10 cellular contexts compared by ENCODE assay signal in the genomic region with DNA sequence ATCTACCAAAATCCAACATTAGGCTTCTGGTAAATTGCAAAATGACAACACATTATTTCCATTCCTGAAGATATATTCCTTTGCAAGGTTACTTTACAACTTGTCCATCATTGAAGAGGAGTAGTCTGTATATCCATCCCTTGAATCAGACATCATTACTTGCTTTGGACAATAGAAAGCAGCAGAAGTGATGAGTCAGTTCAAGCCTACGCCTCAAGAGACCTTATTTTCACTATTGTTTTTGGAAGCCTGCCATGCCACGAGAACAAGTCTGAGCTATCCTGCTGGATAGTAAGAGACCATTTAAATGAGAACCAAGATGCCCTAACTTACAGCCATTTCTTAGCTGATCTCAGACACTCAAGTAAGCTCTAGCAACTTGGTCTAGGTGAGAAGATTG.
DNase-seq lines count a peak whose midpoint lies in the region; ATAC-seq lines count a peak whose summit lies in the region.
"Had no signal": no experiment of that assay in that cellular context is flagged by ENCODE, and none has a peak within 500 bp of the region (broad histone marks: within the 10 kb centered on the region; RNA-seq: fewer than 3 reads in every experiment).

No MANE protein-coding gene starts in this region.

- peak; percentile 83 for ATAC-seq in GM18867 (IDR thresholded peaks at IDR 0.05; ENCODE audit: unreplicated experiment)
- ATAC-seq in HG03060 (IDR thresholded peaks at IDR 0.05; ENCODE audit: low read depth, unreplicated experiment), result peak; percentile 95
- ATAC-seq in T-cell (replicated peaks in 1 of 4), result no peak

- H3K4me1 Mint-ChIP-seq in T-cell, result no peaks in the 10 kb centered on the region
- H3K4me1 Mint-ChIP-seq: nephron progenitor cell had no signal

- H3K36me3 Mint-ChIP-seq in T-cell, result no peaks in the 10 kb centered on the region

- H3K27me3 Mint-ChIP-seq in T-cell, result no peaks in the 10 kb centered on the region

- no peak overlapping the region for H3K4me3 Mint-ChIP-seq in T-cell
- H3K4me3 Mint-ChIP-seq: nephron progenitor cell had no signal

- POLR2A ChIA-PET in T-cell (lab: Charles Lee), result no interaction called here

- peaks cover 0 to 6% (median 0%) of the 10 kb centered on the region in 3 donors for H3K9me3 Mint-ChIP-seq in T-cell
- H3K9me3 Mint-ChIP-seq: activated T-helper 2 cell treated with anti-CD3 and anti-CD28 coated beads, Interferon-gamma antibody, Interleukin-2, Interleukin-4, amounts not matched to agents 10 μg/mL and 5 μg/mL and 100 μg/mL, durations not matched to agents 14 hours and 24 hours and 36 hours had no signal

- H3K27ac Mint-ChIP-seq in T-cell, result no peak overlapping the region
- H3K27ac Mint-ChIP-seq: activated T-helper 2 cell treated with anti-CD3 and anti-CD28 coated beads, Interferon-gamma antibody, Interleukin-2, Interleukin-4, amounts not matched to agents 10 μg/mL and 5 μg/mL and 100 μg/mL, durations not matched to agents 14 hours and 24 hours and 36 hours; nephron progenitor cell had no signal

- CTCF ChIA-PET in T-cell (lab: Charles Lee), result no interaction called here

- DNase-seq in SHP77 treated with DMSO at 0.1 percent for 48 hours (lab: John Stamatoyannopoulos, UW), result peak; percentile 26
- DNase-seq in myocyte (ENCODE audit: low read depth), result peak; percentile 66
- DNase-seq in MV-4-11 (lab: John Stamatoyannopoulos, UW), result no peak
- no peak for DNase-seq in T-cell
- DNase-seq in OCI-M2 (lab: John Stamatoyannopoulos, UW; ENCODE audit: unreplicated experiment), result no peak
- DNase-seq in NOMO-1 treated with dmso at 0.1 percent for 144 hours (lab: John Stamatoyannopoulos, UW; ENCODE audit: unreplicated experiment), result no peak
- DNase-seq: nephron progenitor cell had no signal

Comparison
In these comparisons a context has a peak if more than half of its experiments do, and no peak if none do; other contexts are left out.
1. ATAC-seq: peak in GM18867 (single experiment) and HG03060 (single experiment); none in T-cell (0 of 4).
2. DNase-seq: peak in SHP77 treated with DMSO at 0.1 percent for 48 hours (single experiment) and myocyte (single experiment); none in MV-4-11 (single experiment), T-cell (0 of 34), OCI-M2 (single experiment) and NOMO-1 treated with dmso at 0.1 percent for 144 hours (single experiment).